Comparison of ENCODE assay signal across 1 cellular context in genomic region chr9:110777201-110777842, GRCh38.
TF ChIP-seq lines count a peak whose summit lies in the region.

No MANE protein-coding gene starts in this region.

TF ChIP-seq in SK-N-SH treated with all-trans-retinoic acid at 6 μM for 48 hours, 23 proteins besides CTCF, POLR2A, EP300 and RAD21 (continued from another document):
- TF ChIP-seq TSHZ2 (CRISPR knock-in tag; IDR thresholded peaks at IDR 0.05) (no peak), ZNF565 (CRISPR knock-in tag; conservative IDR thresholded peaks at IDR 0.05; ENCODE audit: low read depth) (no peak), ZNF8 (CRISPR knock-in tag; IDR thresholded peaks at IDR 0.05) (no peak), ZFP3 (CRISPR knock-in tag; IDR thresholded peaks at IDR 0.05) (no peak), SNAI2 (CRISPR knock-in tag; IDR thresholded peaks at IDR 0.05) (no peak), ARNTL (CRISPR knock-in tag; IDR thresholded peaks at IDR 0.05; ENCODE audit: borderline replicate concordance, low read depth) (no peak), CSRNP3 (CRISPR knock-in tag; IDR thresholded peaks at IDR 0.05) (no peak), ISL1 (CRISPR knock-in tag; IDR thresholded peaks at IDR 0.05) (no peak), RARB (CRISPR knock-in tag; IDR thresholded peaks at IDR 0.05) (no peak)
